13 cellular contexts compared by ENCODE assay signal in genomic region chr15:99721104-99721778, GRCh38. TPM values are rescaled to one million over a fixed set of nuclear protein-coding genes. Genes with fewer than 3 reads are reported as not detected.
A peak's percentile ranks its signal among the peaks of the same experiment; 100 is the strongest.
DNase-seq lines count a peak whose midpoint lies in the region; ATAC-seq and TF ChIP-seq lines count a peak whose summit lies in the region.
"Had no signal": no experiment of that assay in that cellular context is flagged by ENCODE, and none has a peak within 500 bp of the region (broad histone marks: within the 10 kb centered on the region; RNA-seq: fewer than 3 reads in every experiment).

No MANE protein-coding gene starts in this region.

- peak overlapping the region; percentile 50 for H3K27ac Mint-ChIP-seq in activated naive CD4-positive, alpha-beta T cell treated with anti-CD3 and anti-CD28 coated beads for 36 hours
- H3K27ac Mint-ChIP-seq in activated CD8-positive, alpha-beta T cell treated with anti-CD3 and anti-CD28 coated beads for 36 hours: peak overlapping the region; percentile 83
- peak overlapping the region; percentile 55 to 91 for H3K27ac Mint-ChIP-seq in stimulated activated naive CD8-positive, alpha-beta T cell treated with anti-CD3 and anti-CD28 coated beads, Interleukin-15, amount 100 ng/mL, for 72 hours
- H3K27ac Mint-ChIP-seq: mesothelial cell of epicardium had no signal

- no peak for TF ChIP-seq CTCF in activated CD8-positive, alpha-beta T cell treated with anti-CD3 and anti-CD28 coated beads for 36 hours (IDR thresholded peaks at IDR 0.05)

- POLR2A ChIA-PET in activated CD8-positive, alpha-beta T cell treated with anti-CD3 and anti-CD28 coated beads for 36 hours (lab: Charles Lee): interaction anchor here (0.6 kb wide), 1 partner anchor 232 kb away, joined by 3 read pairs; no protein-coding TSS in a partner anchor

- peaks cover 40% of the 10 kb centered on the region for H3K4me1 Mint-ChIP-seq in activated naive CD4-positive, alpha-beta T cell treated with anti-CD3 and anti-CD28 coated beads for 36 hours (ENCODE audit: low read depth)
- H3K4me1 Mint-ChIP-seq in activated CD8-positive, alpha-beta T cell treated with anti-CD3 and anti-CD28 coated beads for 36 hours (ENCODE audit: low read depth): peaks cover 38% of the 10 kb centered on the region
- H3K4me1 Mint-ChIP-seq in stimulated activated naive CD8-positive, alpha-beta T cell treated with anti-CD3 and anti-CD28 coated beads, Interleukin-15, amount 100 ng/mL, for 72 hours: peaks cover 49% of the 10 kb centered on the region
- H3K4me1 Mint-ChIP-seq: mesothelial cell of epicardium had no signal

- H3K9me3 Mint-ChIP-seq in activated naive CD4-positive, alpha-beta T cell treated with anti-CD3 and anti-CD28 coated beads for 36 hours: no peaks in the 10 kb centered on the region
- no peaks in the 10 kb centered on the region for H3K9me3 Mint-ChIP-seq in activated CD8-positive, alpha-beta T cell treated with anti-CD3 and anti-CD28 coated beads for 36 hours
- H3K9me3 Mint-ChIP-seq in stimulated activated naive CD8-positive, alpha-beta T cell treated with anti-CD3 and anti-CD28 coated beads, Interleukin-15, amount 100 ng/mL, for 72 hours: no peaks in the 10 kb centered on the region

- DNase-seq in activated naive CD4-positive, alpha-beta T cell treated with anti-CD3 and anti-CD28 coated beads for 36 hours: peak; percentile 49
- no peak for DNase-seq in activated naive CD4-positive, alpha-beta T cell (lab: John Stamatoyannopoulos, UW)
- DNase-seq in activated CD8-positive, alpha-beta T cell treated with anti-CD3 and anti-CD28 coated beads for 36 hours: peak; percentile 14
- DNase-seq in islet precursor cell: peak; percentile 40
- DNase-seq in stimulated activated naive CD8-positive, alpha-beta T cell treated with anti-CD3 and anti-CD28 coated beads, Interleukin-15, amount 100 ng/mL, for 72 hours: peak in 1 of 2 donors; percentile 15
- no peak for DNase-seq in NOMO-1 treated with dmso at 0.1 percent for 144 hours (lab: John Stamatoyannopoulos, UW; ENCODE audit: unreplicated experiment)
- no peak for DNase-seq in medulla oblongata (ENCODE audit: extremely low spot score)
- DNase-seq: erythroblast; NCI-H2171; stimulated activated CD4-positive, alpha-beta T cell treated with anti-CD3 and anti-CD28 coated beads, Interleukin-4, amount 100 ng/mL, for 24 hours; stimulated activated naive CD4-positive, alpha-beta T cell treated with Interleukin-2 at 50 U/mL for 16 hours had no signal

- intact Hi-C loops in activated naive CD4-positive, alpha-beta T cell treated with anti-CD3 and anti-CD28 coated beads for 36 hours (cut with micrococcal nuclease): loop anchor here (1.0 kb wide), 1 partner anchor 12 kb away; the partner anchor contains the start of gene LYSMD4
- intact Hi-C loops in activated CD8-positive, alpha-beta T cell treated with anti-CD3 and anti-CD28 coated beads for 36 hours (cut with micrococcal nuclease): no loop called here

- no peaks in the 10 kb centered on the region for H3K36me3 Mint-ChIP-seq in activated naive CD4-positive, alpha-beta T cell treated with anti-CD3 and anti-CD28 coated beads for 36 hours (ENCODE audit: low read depth)
- no peaks in the 10 kb centered on the region for H3K36me3 Mint-ChIP-seq in activated CD8-positive, alpha-beta T cell treated with anti-CD3 and anti-CD28 coated beads for 36 hours (ENCODE audit: low read depth)

- H3K27me3 Mint-ChIP-seq in activated naive CD4-positive, alpha-beta T cell treated with anti-CD3 and anti-CD28 coated beads for 36 hours (ENCODE audit: low read depth): no peaks in the 10 kb centered on the region
- H3K27me3 Mint-ChIP-seq in activated CD8-positive, alpha-beta T cell treated with anti-CD3 and anti-CD28 coated beads for 36 hours: no peaks in the 10 kb centered on the region
- no peaks in the 10 kb centered on the region for H3K27me3 Mint-ChIP-seq in stimulated activated naive CD8-positive, alpha-beta T cell treated with anti-CD3 and anti-CD28 coated beads, Interleukin-15, amount 100 ng/mL, for 72 hours

- CTCF ChIA-PET in activated naive CD4-positive, alpha-beta T cell treated with anti-CD3 and anti-CD28 coated beads for 36 hours (lab: Charles Lee): interaction anchor here (0.6 to 1.6 kb wide), 4 partner anchors 8 to 35 kb away, joined by 3 to 4 read pairs (median 3); partner anchors contain the start of gene LYSMD4
- CTCF ChIA-PET in activated CD8-positive, alpha-beta T cell treated with anti-CD3 and anti-CD28 coated beads for 36 hours (lab: Charles Lee): no interaction called here

- ATAC-seq in activated CD8-positive, alpha-beta T cell treated with anti-CD3 and anti-CD28 coated beads for 36 hours: peak; percentile 20
- peak; percentile 32 for ATAC-seq in stimulated activated naive CD8-positive, alpha-beta T cell treated with anti-CD3 and anti-CD28 coated beads, Interleukin-15, amount 100 ng/mL, for 72 hours
- no peak for ATAC-seq in GM18519 (IDR thresholded peaks at IDR 0.05; ENCODE audit: low FRiP score, unreplicated experiment)

- peak overlapping the region; percentile 23 for H3K4me3 Mint-ChIP-seq in activated naive CD4-positive, alpha-beta T cell treated with anti-CD3 and anti-CD28 coated beads for 36 hours
- H3K4me3 Mint-ChIP-seq in activated CD8-positive, alpha-beta T cell treated with anti-CD3 and anti-CD28 coated beads for 36 hours: peak overlapping the region; percentile 41
- peak overlapping the region; percentile 66 to 77 for H3K4me3 Mint-ChIP-seq in stimulated activated naive CD8-positive, alpha-beta T cell treated with anti-CD3 and anti-CD28 coated beads, Interleukin-15, amount 100 ng/mL, for 72 hours
- H3K4me3 Mint-ChIP-seq: mesothelial cell of epicardium had no signal

RNA-seq across cellular contexts. Expression of gene LYSMD4, which starts 12.0 kb away (rescaled TPM):
- total RNA-seq in activated naive CD4-positive, alpha-beta T cell treated with anti-CD3 and anti-CD28 coated beads for 36 hours: 1 to 10 TPM; 4.9 TPM
- 1 to 10 TPM; 4.5 to 6.6 TPM for total RNA-seq in activated CD8-positive, alpha-beta T cell treated with anti-CD3 and anti-CD28 coated beads for 36 hours

Comparison
In these comparisons a context has a peak if more than half of its experiments do, and no peak if none do; other contexts are left out.
1. DNase-seq: peak in activated naive CD4-positive, alpha-beta T cell treated with anti-CD3 and anti-CD28 coated beads for 36 hours (single experiment), activated CD8-positive, alpha-beta T cell treated with anti-CD3 and anti-CD28 coated beads for 36 hours (single experiment) and islet precursor cell (single experiment); none in activated naive CD4-positive, alpha-beta T cell (0 of 4), NOMO-1 treated with dmso at 0.1 percent for 144 hours (single experiment) and medulla oblongata (single experiment).
2. Peak in every context shown above with its lines, with median percentiles within 50 percentile points of each other: H3K27ac Mint-ChIP-seq and H3K4me3 Mint-ChIP-seq.